ENCODE assay signal across 22 cellular contexts in the genomic region with DNA sequence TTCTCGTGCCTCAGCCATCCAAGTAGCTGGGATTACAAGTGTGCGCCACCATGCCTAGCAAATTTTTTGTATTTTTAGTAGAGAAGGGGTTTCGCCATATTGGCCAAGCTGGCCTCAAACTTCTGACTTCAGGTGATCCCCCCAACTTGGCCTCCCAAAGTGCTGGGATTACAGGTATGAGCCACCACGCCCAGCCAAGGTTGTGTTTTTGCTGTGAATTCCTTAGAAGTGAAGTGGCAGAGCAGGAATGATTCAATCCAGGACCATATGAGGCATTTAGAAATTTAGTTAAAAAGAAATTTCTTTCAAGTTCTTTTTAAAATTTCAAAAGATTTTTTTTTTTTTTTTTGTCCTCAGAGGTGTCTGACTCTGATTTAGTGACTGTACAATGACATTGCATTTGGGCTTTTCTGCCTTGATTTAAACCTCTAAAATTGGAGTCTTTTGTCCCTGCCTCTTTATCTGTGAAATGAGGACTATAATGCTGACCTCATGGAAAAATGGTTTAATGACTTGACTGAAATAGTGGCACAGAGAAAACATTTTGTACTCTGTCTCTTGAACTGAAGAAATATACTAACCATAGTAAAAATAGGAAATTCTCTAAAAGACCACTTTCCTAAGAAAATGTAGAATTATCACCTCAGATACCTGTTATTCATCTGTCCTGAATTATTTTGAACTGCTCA. TPM values are rescaled to one million over a fixed set of nuclear protein-coding genes. Genes with fewer than 3 reads are reported as not detected.
DNase-seq lines count a peak whose midpoint lies in the region; ATAC-seq and TF ChIP-seq lines count a peak whose summit lies in the region.
"Had no signal": no experiment of that assay in that cellular context is flagged by ENCODE, and none has a peak within 500 bp of the region (broad histone marks: within the 10 kb centered on the region; RNA-seq: fewer than 3 reads in every experiment).

No MANE protein-coding gene starts in this region.

- TF ChIP-seq RAD21 in IMR-90 (IDR thresholded peaks at IDR 0.05; ENCODE audit: low read length), result no peak

- CTCF ChIA-PET in activated CD4-positive, alpha-beta T cell treated with anti-CD3 and anti-CD28 coated beads for 36 hours (lab: Charles Lee), result interaction anchor here (0.7 kb wide), 1 partner anchor 75 kb away, joined by 3 read pairs; no protein-coding TSS in a partner anchor
- CTCF ChIA-PET in IMR-90 (lab: Yijun Ruan, JAX), result no interaction called here

- in situ Hi-C loops in IMR-90 (cut with MboI; ENCODE audit: low sequenced_read_pairs), result no loop called here

- no peak overlapping the region for H3K18ac ChIP-seq in IMR-90 (ENCODE audit: low read depth, low read length)

- no peak for TF ChIP-seq EP300 in esophagus muscularis mucosa (IDR thresholded peaks at IDR 0.05)

- H3K27ac ChIP-seq in IMR-90 (ENCODE audit: insufficient read depth, low read length) (no peak overlapping the region), esophagus muscularis mucosa (replicated peaks in 1 of 4) (no peak overlapping the region)
- H3K27ac ChIP-seq: 22Rv1; BLaER1 treated with 17β-estradiol and CSF1 and Interleukin-3, amounts not matched to agents 10 nM and 100 nM had no signal

- no peak overlapping the region for H2BK15ac ChIP-seq in IMR-90 (ENCODE audit: low read depth, low read length)

- no peaks in the 10 kb centered on the region for H3K79me1 ChIP-seq in IMR-90 (ENCODE audit: low read depth in 1 of 2, low read length in 2 of 2)

- DNase-seq in activated CD4-positive, alpha-beta T cell treated with anti-CD3 and anti-CD28 coated beads for 36 hours, result peak; percentile 34
- DNase-seq in activated CD4-positive, alpha-beta T cell treated with anti-CD3 and anti-CD28 coated beads, Interleukin-2, amount 50 U/mL, for 4 hours, result no peak
- peak in 1 of 2 donors; percentile 3 for DNase-seq in activated naive CD4-positive, alpha-beta T cell treated with anti-CD3 and anti-CD28 coated beads, Interleukin-2, amount 50 U/mL, for 72 hours (ENCODE audit: low spot score in 2 of 2)
- no peak for DNase-seq in activated naive CD4-positive, alpha-beta T cell (lab: John Stamatoyannopoulos, UW)
- DNase-seq in IMR-90, result no peak
- DNase-seq in epithelial cell of esophagus (ENCODE audit: low read depth), result peak; percentile 47
- DNase-seq in UCSD-AML1 (lab: John Stamatoyannopoulos, UW; ENCODE audit: unreplicated experiment), result no peak
- no peak for DNase-seq in esophagus muscularis mucosa (ENCODE audit: extremely low spot score)
- DNase-seq: CD4-positive, alpha-beta memory T cell; DND-41; H7; HFFc6; KG1; NCI-H1092 treated with DMSO at 0.1 percent for 48 hours; NCI-H1436 treated with DMSO at 0.1 percent for 48 hours; NCI-H1930; NCI-H2227 treated with DMSO at 0.1 percent for 48 hours; NCI-H510A had no signal

- H2AK9ac ChIP-seq in IMR-90 (replicated peaks; ENCODE audit: low read depth, low read length, poor library complexity), result no peak overlapping the region

- no peak overlapping the region for H2BK5ac ChIP-seq in IMR-90 (ENCODE audit: low read depth, low read length, poor library complexity, severe bottlenecking)

- no peak overlapping the region for H4K91ac ChIP-seq in IMR-90 (ENCODE audit: insufficient read depth, low read depth, low read length)

- no CpG with 5 or more reads among the region's 4 CpGs for WGBS in IMR-90 (ENCODE audit: extremely low coverage in 2 of 2, insufficient read length in 1 of 2), 2 experiments
- 94% methylated on average over 4 of the region's 4 CpGs for WGBS in esophagus muscularis mucosa

- H2BK120ac ChIP-seq in IMR-90 (ENCODE audit: low read depth, low read length), result no peak overlapping the region

- peak; percentile 33 for ATAC-seq in activated CD4-positive, alpha-beta T cell treated with anti-CD3 and anti-CD28 coated beads for 36 hours
- ATAC-seq in activated naive CD4-positive, alpha-beta T cell treated with anti-CD3 and anti-CD28 coated beads, Interleukin-2, amount 50 U/mL, for 72 hours, result peak; percentile 51 to 85
- no peak for ATAC-seq in IMR-90 (ENCODE audit: low read depth)
- ATAC-seq: GM12878, Panc1 had no signal

- intact Hi-C loops in activated CD4-positive, alpha-beta T cell treated with anti-CD3 and anti-CD28 coated beads for 36 hours (cut with DNase I, micrococcal nuclease), result no loop called here
- intact Hi-C loops in IMR-90 (cut with micrococcal nuclease), result no loop called here
- intact Hi-C loops in esophagus muscularis mucosa (cut with DNase I), result no loop called here

- BruUV-seq in IMR-90 (replicated peaks; lab: Mats Ljungman, UMichigan), result no TSS peak

- H3K36me3 ChIP-seq in IMR-90 (ENCODE audit: control insufficient read depth, insufficient read depth, low read length), result no peaks in the 10 kb centered on the region
- H3K36me3 ChIP-seq in esophagus muscularis mucosa, result no peaks in the 10 kb centered on the region
- H3K36me3 ChIP-seq: BLaER1 treated with 17β-estradiol and CSF1 and Interleukin-3, amounts not matched to agents 10 nM and 100 nM had no signal

- no peak overlapping the region for H4K8ac ChIP-seq in IMR-90 (ENCODE audit: low read depth in 2 of 2, low read length in 2 of 2)

- H3K9ac ChIP-seq in IMR-90 (ENCODE audit: low read depth, low read length), result no peak overlapping the region
- H3K9ac ChIP-seq: BLaER1 treated with 17β-estradiol and CSF1 and Interleukin-3, amounts not matched to agents 10 nM and 100 nM had no signal

- H3K14ac ChIP-seq in IMR-90 (replicated peaks; ENCODE audit: low read depth, low read length), result no peak overlapping the region

- no peaks in the 10 kb centered on the region for H3K4me1 Mint-ChIP-seq in activated CD4-positive, alpha-beta T cell treated with anti-CD3 and anti-CD28 coated beads for 36 hours
- H3K4me1 Mint-ChIP-seq: CD4-positive, alpha-beta memory T cell had no signal

- TF ChIP-seq POLR2A in IMR-90 (IDR thresholded peaks at IDR 0.05; ENCODE audit: low read depth, low read length) (no peak), esophagus muscularis mucosa (IDR thresholded peaks at IDR 0.05; ENCODE audit: low read depth) (no peak)

- no peak overlapping the region for H3K23ac ChIP-seq in IMR-90 (ENCODE audit: low read depth, low read length)

- no peaks in the 10 kb centered on the region for H4K20me1 ChIP-seq in IMR-90 (ENCODE audit: insufficient read depth, low read length)
- H4K20me1 ChIP-seq: BLaER1 treated with 17β-estradiol and CSF1 and Interleukin-3, amounts not matched to agents 10 nM and 100 nM had no signal

- H3K9me3 ChIP-seq in IMR-90 (ENCODE audit: control insufficient read depth, insufficient read depth, low read length) (no peaks in the 10 kb centered on the region), esophagus muscularis mucosa (no peaks in the 10 kb centered on the region)
- H3K9me3 ChIP-seq: BLaER1 treated with 17β-estradiol and CSF1 and Interleukin-3, amounts not matched to agents 10 nM and 100 nM had no signal

- H3K4me1 ChIP-seq in IMR-90 (ENCODE audit: control insufficient read depth, insufficient read depth, low read length), result no peaks in the 10 kb centered on the region
- no peaks in the 10 kb centered on the region for H3K4me1 ChIP-seq in esophagus muscularis mucosa

- no peaks in the 10 kb centered on the region for H3K9me1 ChIP-seq in IMR-90 (ENCODE audit: insufficient read depth, low read length)

- no peak overlapping the region for H2AFZ ChIP-seq in IMR-90 (replicated peaks; ENCODE audit: low read length, poor library complexity)

- POLR2A ChIA-PET in activated CD4-positive, alpha-beta T cell treated with anti-CD3 and anti-CD28 coated beads for 36 hours (lab: Charles Lee), result interaction anchor here (0.6 kb wide), 1 partner anchor 22 kb away, joined by 6 read pairs; no protein-coding TSS in a partner anchor
- POLR2A ChIA-PET in IMR-90 (lab: Charles Lee; ENCODE audit: unreplicated experiment), result no interaction called here

- no peak overlapping the region for H3K4ac ChIP-seq in IMR-90 (ENCODE audit: low read depth, low read length)

- no peak overlapping the region for H2BK20ac ChIP-seq in IMR-90 (ENCODE audit: low read depth, low read length)

- no peak overlapping the region for H3K27ac Mint-ChIP-seq in activated CD4-positive, alpha-beta T cell treated with anti-CD3 and anti-CD28 coated beads for 36 hours
- peak overlapping the region in 1 of 2 donors; percentile 15 for H3K27ac Mint-ChIP-seq in activated naive CD4-positive, alpha-beta T cell treated with anti-CD3 and anti-CD28 coated beads, Interleukin-2, amount 50 U/mL, for 72 hours
- H3K27ac Mint-ChIP-seq: CD4-positive, alpha-beta memory T cell; HFFc6 had no signal

- H4K5ac ChIP-seq in IMR-90 (ENCODE audit: low read depth, low read length), result no peak overlapping the region

- H3K4me2 ChIP-seq in IMR-90 (ENCODE audit: low read depth, low read length), result no peak overlapping the region
- H3K4me2 ChIP-seq: BLaER1 treated with 17β-estradiol and CSF1 and Interleukin-3, amounts not matched to agents 10 nM and 100 nM had no signal

- dilution Hi-C loops in IMR-90 (cut with HindIII; ENCODE audit: low sequenced_read_pairs, unreplicated experiment), result no loop called here

- H2AK5ac ChIP-seq in IMR-90 (ENCODE audit: low read depth, low read length), result no peak overlapping the region

- H3K27me3 Mint-ChIP-seq in activated CD4-positive, alpha-beta T cell treated with anti-CD3 and anti-CD28 coated beads for 36 hours, result no peaks in the 10 kb centered on the region
- H3K27me3 Mint-ChIP-seq: CD4-positive, alpha-beta memory T cell had no signal

- H3K27me3 ChIP-seq in IMR-90 (ENCODE audit: control insufficient read depth, insufficient read depth, low read length) (peaks cover 3% of the 10 kb centered on the region), esophagus muscularis mucosa (no peaks in the 10 kb centered on the region)
- H3K27me3 ChIP-seq: BLaER1 treated with 17β-estradiol and CSF1 and Interleukin-3, amounts not matched to agents 10 nM and 100 nM had no signal

- TF ChIP-seq CTCF in IMR-90 (conservative IDR thresholded peaks at IDR 0.05; ENCODE audit: low read depth, low read length) (no peak), epithelial cell of esophagus (IDR thresholded peaks at IDR 0.05; ENCODE audit: insufficient read depth, low read depth, low read length, missing control alignments) (no peak), esophagus muscularis mucosa (IDR thresholded peaks at IDR 0.05) (no peak)

- H3K9me3 Mint-ChIP-seq in activated CD4-positive, alpha-beta T cell treated with anti-CD3 and anti-CD28 coated beads for 36 hours (ENCODE audit: low read depth), result no peaks in the 10 kb centered on the region
- peaks cover 0 to 2% of the 10 kb centered on the region in 2 donors for H3K9me3 Mint-ChIP-seq in activated naive CD4-positive, alpha-beta T cell treated with anti-CD3 and anti-CD28 coated beads, Interleukin-2, amount 50 U/mL, for 72 hours
- H3K9me3 Mint-ChIP-seq: CD4-positive, alpha-beta memory T cell had no signal

- H3K4me3 ChIP-seq in IMR-90 (ENCODE audit: insufficient read depth, low read depth, low read length), result no peak overlapping the region
- no peak overlapping the region for H3K4me3 ChIP-seq in epithelial cell of esophagus (ENCODE audit: low read length)
- H3K4me3 ChIP-seq in esophagus muscularis mucosa, result no peak overlapping the region
- H3K4me3 ChIP-seq: BLaER1 treated with 17β-estradiol and CSF1 and Interleukin-3, amounts not matched to agents 10 nM and 100 nM; GM12878 had no signal

- no peaks in the 10 kb centered on the region for H3K36me3 Mint-ChIP-seq in activated CD4-positive, alpha-beta T cell treated with anti-CD3 and anti-CD28 coated beads for 36 hours (ENCODE audit: low read depth)
- H3K36me3 Mint-ChIP-seq in activated naive CD4-positive, alpha-beta T cell treated with anti-CD3 and anti-CD28 coated beads, Interleukin-2, amount 50 U/mL, for 72 hours, result no peaks in the 10 kb centered on the region
- H3K36me3 Mint-ChIP-seq: CD4-positive, alpha-beta memory T cell had no signal

- no peak overlapping the region for H3K56ac ChIP-seq in IMR-90 (ENCODE audit: extremely low read depth, insufficient read depth, low read length)

- no peak overlapping the region for H3K4me3 Mint-ChIP-seq in activated CD4-positive, alpha-beta T cell treated with anti-CD3 and anti-CD28 coated beads for 36 hours
- H3K4me3 Mint-ChIP-seq: CD4-positive, alpha-beta memory T cell; HFFc6 had no signal

RNA-seq across cellular contexts. Expression of a gene that starts 59.9 kb away (rescaled TPM):
- 1 to 10 TPM; 4.9 to 5.1 TPM for total RNA-seq in activated CD4-positive, alpha-beta T cell treated with anti-CD3 and anti-CD28 coated beads for 36 hours
- 1 to 10 TPM in 1 of 2 donors, under 1 TPM in 1; 0.18 to 2.5 TPM for total RNA-seq in activated naive CD4-positive, alpha-beta T cell treated with anti-CD3 and anti-CD28 coated beads, Interleukin-2, amount 50 U/mL, for 72 hours
- total RNA-seq in IMR-90 (2012; rRNA removed) (not detected in 2 replicates), esophagus muscularis mucosa (under 1 TPM in 2 of 4 donors, not detected in 2; 0.32 to 0.66 TPM)
- not detected in 2 replicates for polyA plus RNA-seq in IMR-90 (2012; rRNA removed)
- not detected in 2 replicates for polyA plus RNA-seq in IMR-90 (2012; cell fraction: cytosol; rRNA removed)
- not detected in 2 replicates for polyA plus RNA-seq in IMR-90 (2012; cell fraction: nucleus; rRNA removed; ENCODE audit: low replicate concordance)
- total RNA-seq: CD4-positive, alpha-beta memory T cell; GM12878; H7; HFFc6 had no signal

Comparison
In these comparisons a context has a peak if more than half of its experiments do, and no peak if none do; other contexts are left out.
1. DNase-seq: peak in activated CD4-positive, alpha-beta T cell treated with anti-CD3 and anti-CD28 coated beads for 36 hours (single experiment) and epithelial cell of esophagus (single experiment); none in activated CD4-positive, alpha-beta T cell treated with anti-CD3 and anti-CD28 coated beads, Interleukin-2, amount 50 U/mL, for 4 hours (0 of 2), activated naive CD4-positive, alpha-beta T cell (0 of 4), IMR-90 (single experiment), UCSD-AML1 (single experiment) and esophagus muscularis mucosa (single experiment).